Comparison of ENCODE assay signal across 28 cellular contexts in the genomic region with DNA sequence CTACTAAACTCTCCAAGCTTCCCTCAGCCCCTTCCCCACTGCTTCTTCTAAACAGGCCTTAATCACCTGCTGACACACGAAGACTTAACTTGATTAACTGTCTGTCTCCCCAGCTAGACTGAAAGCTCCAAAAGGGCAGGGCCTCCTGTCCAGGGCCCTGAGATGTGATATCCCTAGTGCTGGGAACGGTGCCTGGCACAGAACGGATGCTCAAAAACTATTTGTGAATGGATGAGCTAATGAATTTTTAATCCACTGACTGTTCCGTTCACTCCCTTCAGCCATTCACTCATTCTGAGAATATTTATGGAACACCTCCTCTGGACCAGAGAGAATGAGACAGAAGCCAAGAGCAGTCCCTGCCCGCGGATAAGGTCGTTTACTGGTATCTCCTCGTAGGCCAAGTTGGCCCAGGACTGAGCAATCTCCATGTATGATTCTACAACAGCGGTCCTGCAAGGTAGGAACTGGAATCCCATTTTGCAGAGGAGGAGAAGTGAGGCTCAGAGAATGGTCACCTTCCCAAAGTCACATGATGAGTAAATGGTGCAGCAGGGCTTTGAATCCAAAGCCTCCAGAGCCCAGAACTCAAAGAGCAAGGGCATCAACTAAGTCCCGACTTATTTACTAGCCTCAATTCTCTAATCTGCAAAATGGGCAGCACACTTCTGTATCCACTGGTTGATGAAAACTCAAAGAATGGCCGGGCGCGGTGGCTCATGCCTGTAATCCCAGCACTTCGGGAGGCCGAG. TPM values are rescaled to one million over a fixed set of nuclear protein-coding genes. Genes with fewer than 3 reads are reported as not detected.
DNase-seq lines count a peak whose midpoint lies in the region; ATAC-seq and TF ChIP-seq lines count a peak whose summit lies in the region.
"Had no signal": no experiment of that assay in that cellular context is flagged by ENCODE, and none has a peak within 500 bp of the region (broad histone marks: within the 10 kb centered on the region; RNA-seq: fewer than 3 reads in every experiment).

No MANE protein-coding gene starts in this region.

- peaks cover 51 to 68% (median 60%) of the 10 kb centered on the region in 3 donors for H3K4me1 ChIP-seq in skeletal muscle tissue (ENCODE audit: control insufficient read depth in 3 of 3, insufficient read depth in 3 of 3, low read length in 3 of 3)
- peaks cover 4 to 50% (median 29%) of the 10 kb centered on the region in 3 donors for H3K4me1 ChIP-seq in gastroesophageal sphincter
- H3K4me1 ChIP-seq in vagina, result peaks cover 35% of the 10 kb centered on the region

- peak overlapping the region in 2 of 3 experiments; percentile 3 to 22 for H3K4me3 Mint-ChIP-seq in nephron

- TF ChIP-seq CTCF in nephron (IDR thresholded peaks at IDR 0.05; ENCODE audit: unreplicated experiment in 3 of 3) (no peak), gastroesophageal sphincter (IDR thresholded peaks at IDR 0.05) (no peak), vagina (IDR thresholded peaks at IDR 0.05) (no peak)

- H3K9me3 ChIP-seq in skeletal muscle tissue (ENCODE audit: control insufficient read depth in 3 of 3, low read length in 3 of 3) (no peaks in the 10 kb centered on the region), gastroesophageal sphincter (no peaks in the 10 kb centered on the region), vagina (no peaks in the 10 kb centered on the region)
- H3K9me3 ChIP-seq: Peyer's patch had no signal

- no peaks in the 10 kb centered on the region for H3K9me3 Mint-ChIP-seq in nephron
- H3K9me3 Mint-ChIP-seq: CD8-positive, alpha-beta memory T cell had no signal

- H3K36me3 ChIP-seq in skeletal muscle tissue (ENCODE audit: control insufficient read depth in 3 of 3, insufficient read depth in 3 of 3, low read length in 3 of 3) (peaks cover 10 to 21% (median 15%) of the 10 kb centered on the region in 3 donors), gastroesophageal sphincter (peaks cover 0 to 61% of the 10 kb centered on the region in 2 donors), vagina (peaks cover 0 to 55% of the 10 kb centered on the region in 2 donors)

- no peak overlapping the region for H3K27ac Mint-ChIP-seq in nephron
- H3K27ac Mint-ChIP-seq: CD8-positive, alpha-beta memory T cell had no signal

- no peak for TF ChIP-seq EP300 in gastroesophageal sphincter (IDR thresholded peaks at IDR 0.05)

- H3K27ac ChIP-seq in skeletal muscle tissue (ENCODE audit: low read depth, low read length) (peak overlapping the region; percentile 66), gastroesophageal sphincter (no peak overlapping the region), vagina (no peak overlapping the region)
- H3K27ac ChIP-seq: GM23248, HL-60, Peyer's patch had no signal

- no peaks in the 10 kb centered on the region for H3K27me3 ChIP-seq in skeletal muscle tissue (ENCODE audit: control insufficient read depth in 3 of 3, insufficient read depth in 3 of 3, low read length in 3 of 3)
- no peaks in the 10 kb centered on the region for H3K27me3 ChIP-seq in gastroesophageal sphincter
- no peaks in the 10 kb centered on the region for H3K27me3 ChIP-seq in vagina
- H3K27me3 ChIP-seq: Peyer's patch had no signal

- no peak overlapping the region for H3K4me3 ChIP-seq in skeletal muscle tissue (ENCODE audit: low read length in 3 of 3)
- H3K4me3 ChIP-seq in gastroesophageal sphincter, result no peak overlapping the region
- no peak overlapping the region for H3K4me3 ChIP-seq in vagina
- H3K4me3 ChIP-seq: GM23248, Peyer's patch had no signal

- H3K36me3 Mint-ChIP-seq in nephron (ENCODE audit: low read depth), result peaks cover 38% of the 10 kb centered on the region

- peak overlapping the region in 1 of 3 donors; percentile 41 for H3K9ac ChIP-seq in skeletal muscle tissue (ENCODE audit: low read depth in 1 of 3, low read length in 3 of 3)
- H3K9ac ChIP-seq: GM23248 had no signal

- no peak for DNase-seq in Right ventricle myocardium inferior (ENCODE audit: missing footprints)
- DNase-seq in cardiac septum (ENCODE audit: low spot score), result no peak
- DNase-seq in dedifferentiated amniotic fluid mesenchymal stem cell (ENCODE audit: extremely low spot score), result peak; percentile 12
- no peak for DNase-seq in sciatic nerve (ENCODE audit: low spot score)
- no peak for DNase-seq in vagina (ENCODE audit: extremely low spot score in 2 of 2)
- DNase-seq: 8988T; AML-193; C1 segment of cervical spinal cord; Calu3; CD8-positive, alpha-beta memory T cell; DMS153; GM23248; H9; KG1; NCI-H1092 treated with DMSO at 0.1 percent for 48 hours; NCI-H1436 treated with DMSO at 0.1 percent for 48 hours; NCI-H2029 treated with DMSO at 0.1 percent for 48 hours; NCI-H2171; NCI-H524 treated with DMSO at 0.1 percent for 48 hours; NCI-H82; Peyer's patch had no signal

- peaks cover 38% of the 10 kb centered on the region for H3K4me1 Mint-ChIP-seq in nephron

- WGBS in gastroesophageal sphincter (ENCODE audit: low coverage in 1 of 2), 2 donors, result 89 to 90% methylated on average over 8 to 10 of the region's 15 CpGs

- ATAC-seq in Right ventricle myocardium inferior (peak; percentile 19), sciatic nerve (no peak), gastroesophageal sphincter (no peak)

- intact Hi-C loops in Right ventricle myocardium inferior (cut with DNase I), result no loop called here
- intact Hi-C loops in cardiac septum (cut with DNase I), result no loop called here
- intact Hi-C loops in sciatic nerve (cut with DNase I), result no loop called here
- intact Hi-C loops in vagina (cut with DNase I), result no loop called here

- no peak for TF ChIP-seq POLR2A in gastroesophageal sphincter (IDR thresholded peaks at IDR 0.05)
- TF ChIP-seq POLR2A in vagina (IDR thresholded peaks at IDR 0.05), result no peak

- no peaks in the 10 kb centered on the region for H3K27me3 Mint-ChIP-seq in nephron (ENCODE audit: low read depth)

RNA-seq across cellular contexts. Expression of gene DMWD, which starts 3.4 kb away (rescaled TPM):
- total RNA-seq in Right ventricle myocardium inferior (52.0 TPM), cardiac septum (120 TPM), skeletal muscle tissue (20.4 TPM), sciatic nerve (57.4 TPM), gastroesophageal sphincter (10 to 100 TPM; 41.5 to 75.5 (median 59.4) TPM), vagina (31.2 TPM)

RNA-seq across cellular contexts. Expression of gene DMPK, which starts 6.9 kb away (rescaled TPM):
- total RNA-seq in Right ventricle myocardium inferior (233 TPM), cardiac septum (441 TPM), skeletal muscle tissue (160 TPM), sciatic nerve (77.9 TPM), gastroesophageal sphincter (100 to 1,000 TPM; 223 to 464 (median 330) TPM), vagina (29.0 TPM)

RNA-seq across cellular contexts. Expression of gene SIX5, which starts 20.2 kb away (rescaled TPM):
- total RNA-seq in Right ventricle myocardium inferior (22.3 TPM), cardiac septum (20.7 TPM), skeletal muscle tissue (8.4 TPM), sciatic nerve (26.3 TPM), gastroesophageal sphincter (10 to 100 TPM; 13.2 to 33.1 (median 23.7) TPM), vagina (20.6 TPM)

RNA-seq across cellular contexts. Expression of gene RSPH6A, which starts 25.9 kb away (rescaled TPM):
- total RNA-seq in Right ventricle myocardium inferior (not detected), cardiac septum (0.16 TPM), skeletal muscle tissue (not detected), sciatic nerve (0.18 TPM), gastroesophageal sphincter (under 1 TPM in 1 of 4 donors, not detected in 3; 0.23 TPM), vagina (not detected)
- total RNA-seq: GM23248, HT-29, SK-MEL-5 had no signal

RNA-seq across cellular contexts. Expression of gene MEIOSIN, which starts 56.0 kb away (rescaled TPM):
- not detected for total RNA-seq in Right ventricle myocardium inferior
- not detected for total RNA-seq in cardiac septum
- not detected for total RNA-seq in skeletal muscle tissue
- not detected for total RNA-seq in sciatic nerve
- total RNA-seq in gastroesophageal sphincter, result not detected
- total RNA-seq in vagina, result not detected
- total RNA-seq: Calu3; CD8-positive, alpha-beta memory T cell; Daoy; GM23248; H9; HT-29; Peyer's patch had no signal
